Comparison of ENCODE assay signal across 11 cellular contexts in the genomic region with DNA sequence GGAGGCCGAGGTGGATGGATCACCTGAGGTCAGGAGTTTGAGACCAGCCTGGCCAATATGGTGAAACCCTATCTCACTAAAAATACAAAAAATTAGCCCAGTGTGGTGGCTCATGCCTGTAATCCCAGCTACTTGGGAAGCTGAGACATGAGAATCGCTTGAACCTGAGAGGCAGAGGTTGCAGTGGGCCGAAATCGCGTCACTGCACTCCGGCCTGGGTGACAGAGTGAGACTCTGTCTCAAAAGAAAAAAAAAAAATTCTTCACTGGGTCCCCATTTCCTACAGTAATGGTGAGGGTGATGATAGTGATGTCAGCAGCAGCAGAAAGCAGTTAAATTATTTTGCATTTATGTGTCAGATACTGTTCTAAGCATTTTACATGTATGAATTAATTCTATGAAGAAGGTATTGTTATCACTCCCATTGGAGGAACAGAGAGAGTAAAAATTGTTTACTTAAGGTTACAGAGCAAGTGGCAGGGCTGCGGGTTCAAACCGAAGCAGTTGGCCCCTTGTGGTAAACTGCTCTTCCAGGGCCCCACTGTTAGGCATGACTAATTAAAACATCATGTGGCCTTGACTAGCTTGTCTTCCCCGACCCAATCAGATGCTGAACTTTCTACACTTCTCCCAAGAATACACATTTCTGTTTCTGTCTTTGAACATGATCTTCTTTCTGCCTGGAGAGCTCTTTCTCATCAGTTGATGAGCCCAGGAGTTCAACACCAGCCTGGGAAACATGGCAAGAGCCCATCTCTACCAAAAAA. TPM values are rescaled to one million over a fixed set of nuclear protein-coding genes. Genes with fewer than 3 reads are reported as not detected.
DNase-seq lines count a peak whose midpoint lies in the region; ATAC-seq, FAIRE-seq and TF ChIP-seq lines count a peak whose summit lies in the region.
"Had no signal": no experiment of that assay in that cellular context is flagged by ENCODE, and none has a peak within 500 bp of the region (broad histone marks: within the 10 kb centered on the region; RNA-seq: fewer than 3 reads in every experiment).

No MANE protein-coding gene starts in this region.

- H3K36me3 ChIP-seq in KMS-11 (ENCODE audit: insufficient read depth) (no peaks in the 10 kb centered on the region), colonic mucosa (peaks cover 24% of the 10 kb centered on the region), PC-9 (ENCODE audit: low read depth) (peaks cover 12% of the 10 kb centered on the region; the same call in 1 of the 2 replicates)

- H3K79me2 ChIP-seq in KMS-11 (ENCODE audit: insufficient read depth, low read depth) (no peaks in the 10 kb centered on the region), PC-9 (ENCODE audit: low read depth) (no peaks in the 10 kb centered on the region)

- H3K9me2 ChIP-seq in PC-9 (ENCODE audit: insufficient read depth), result no peaks in the 10 kb centered on the region

- intact Hi-C loops in colonic mucosa (cut with DNase I) (no loop called here), PC-9 (cut with micrococcal nuclease; ENCODE audit: unreplicated experiment) (no loop called here)

- H3K4me3 ChIP-seq in KMS-11 (IDR thresholded peaks at IDR 0.05; ENCODE audit: insufficient read depth, low read depth, low read length) (no peak overlapping the region), colonic mucosa (no peak overlapping the region), PC-9 (no peak overlapping the region)

- H3K27ac ChIP-seq in KMS-11, result peak overlapping the region; percentile 86
- H3K27ac ChIP-seq in colonic mucosa, result no peak overlapping the region
- H3K27ac ChIP-seq in PC-9, result no peak overlapping the region

- H3K4me1 ChIP-seq in KMS-11 (ENCODE audit: low read depth, poor library complexity, severe bottlenecking), result peaks cover 63% of the 10 kb centered on the region
- no peaks in the 10 kb centered on the region for H3K4me1 ChIP-seq in colonic mucosa
- H3K4me1 ChIP-seq in PC-9 (replicated peaks; ENCODE audit: insufficient read depth), result peaks cover 17% of the 10 kb centered on the region

- DNase-seq in GM12892 (ENCODE audit: insufficient read length) (no peak), colonic mucosa (no peak), NCI-H2171 (lab: John Stamatoyannopoulos, UW) (no peak), PC-9 (no peak), DMS79 treated with DMSO at 0.1 percent for 48 hours (lab: John Stamatoyannopoulos, UW) (no peak)
- DNase-seq in naive thymus-derived CD8-positive, alpha-beta T cell, result no peak
- DNase-seq: effector CD4-positive, alpha-beta T cell; NCI-H748 treated with DMSO at 0.1 percent for 48 hours; retina had no signal

- TF ChIP-seq POLR2A in GM12892 (IDR thresholded peaks at IDR 0.05; ENCODE audit: low read depth, low read length), result no peak

- peak overlapping the region; percentile 95 for H3K27ac Mint-ChIP-seq in activated T-helper 17 cell treated with anti-CD3 and anti-CD28 coated beads, Interleukin-2, amount 50 U/mL, for 72 hours
- H3K27ac Mint-ChIP-seq in naive thymus-derived CD8-positive, alpha-beta T cell, result peak overlapping the region; percentile 17 to 84 (median 58)

- no peaks in the 10 kb centered on the region for H3K9me3 ChIP-seq in colonic mucosa
- no peaks in the 10 kb centered on the region for H3K9me3 ChIP-seq in PC-9 (ENCODE audit: insufficient read depth, low read depth)

- H2AFZ ChIP-seq in KMS-11 (ENCODE audit: low read depth) (peak overlapping the region; percentile 38; the same call in 1 of the 2 replicates), PC-9 (no peak overlapping the region)

- ATAC-seq in activated T-helper 17 cell treated with anti-CD3 and anti-CD28 coated beads, Interleukin-2, amount 50 U/mL, for 72 hours (replicated peaks), result peak; percentile 74
- ATAC-seq in naive thymus-derived CD8-positive, alpha-beta T cell, result no peak

- no TSS peak for BruUV-seq in PC-9 (replicated peaks; lab: Mats Ljungman, UMichigan)

- H3K9me3 Mint-ChIP-seq in activated T-helper 17 cell treated with anti-CD3 and anti-CD28 coated beads, Interleukin-2, amount 50 U/mL, for 72 hours, result no peaks in the 10 kb centered on the region
- H3K9me3 Mint-ChIP-seq in naive thymus-derived CD8-positive, alpha-beta T cell, result no peaks in the 10 kb centered on the region

- H3K4me1 Mint-ChIP-seq in activated T-helper 17 cell treated with anti-CD3 and anti-CD28 coated beads, Interleukin-2, amount 50 U/mL, for 72 hours, result peaks cover 43% of the 10 kb centered on the region
- peaks cover 14 to 38% (median 33%) of the 10 kb centered on the region in 4 donors for H3K4me1 Mint-ChIP-seq in naive thymus-derived CD8-positive, alpha-beta T cell

- H3K36me3 Mint-ChIP-seq in activated T-helper 17 cell treated with anti-CD3 and anti-CD28 coated beads, Interleukin-2, amount 50 U/mL, for 72 hours (ENCODE audit: low read depth), result peaks cover 96% of the 10 kb centered on the region
- H3K36me3 Mint-ChIP-seq in naive thymus-derived CD8-positive, alpha-beta T cell, result peaks cover 0 to 84% (median 19%) of the 10 kb centered on the region in 3 donors

- no peaks in the 10 kb centered on the region for H3K27me3 Mint-ChIP-seq in activated T-helper 17 cell treated with anti-CD3 and anti-CD28 coated beads, Interleukin-2, amount 50 U/mL, for 72 hours
- H3K27me3 Mint-ChIP-seq in naive thymus-derived CD8-positive, alpha-beta T cell, result no peaks in the 10 kb centered on the region

- TF ChIP-seq CTCF in KMS-11 (conservative IDR thresholded peaks at IDR 0.05; ENCODE audit: low read depth, low read length) (no peak), colonic mucosa (IDR thresholded peaks at IDR 0.05) (no peak), PC-9 (conservative IDR thresholded peaks at IDR 0.05) (no peak)

- POLR2A ChIA-PET in naive thymus-derived CD8-positive, alpha-beta T cell (lab: Charles Lee), result interaction anchor here (0.7 to 0.8 kb wide), 2 partner anchors 11 to 47 kb away, joined by 4 read pairs; no protein-coding TSS in a partner anchor
- POLR2A ChIA-PET in PC-9 (lab: Charles Lee; ENCODE audit: unreplicated experiment), result no interaction called here

- H3K27me3 ChIP-seq in KMS-11 (ENCODE audit: insufficient read depth, low read depth), result no peaks in the 10 kb centered on the region
- H3K27me3 ChIP-seq in colonic mucosa, result no peaks in the 10 kb centered on the region
- no peaks in the 10 kb centered on the region for H3K27me3 ChIP-seq in PC-9 (ENCODE audit: insufficient read depth, low read depth)

- H4K20me1 ChIP-seq in KMS-11 (ENCODE audit: insufficient read depth) (no peaks in the 10 kb centered on the region), PC-9 (ENCODE audit: insufficient read depth) (no peaks in the 10 kb centered on the region)

- H3K4me3 Mint-ChIP-seq in activated T-helper 17 cell treated with anti-CD3 and anti-CD28 coated beads, Interleukin-2, amount 50 U/mL, for 72 hours, result peak overlapping the region; percentile 75
- peak overlapping the region in 1 of 10 donors; percentile 7 for H3K4me3 Mint-ChIP-seq in naive thymus-derived CD8-positive, alpha-beta T cell

- peak overlapping the region; percentile 77 for H3K4me2 ChIP-seq in KMS-11
- no peak overlapping the region for H3K4me2 ChIP-seq in PC-9

- FAIRE-seq in GM12892 (lab: Jason Lieb, UNC), result peak; percentile 65

- peaks cover 11% of the 10 kb centered on the region for H3F3A ChIP-seq in PC-9 (ENCODE audit: insufficient read depth, low read depth)

- CTCF ChIA-PET in PC-9 (lab: Charles Lee), result interaction anchor here (0.6 kb wide), 1 partner anchor 225 kb away, joined by 5 read pairs; no protein-coding TSS in a partner anchor

- H3K9ac ChIP-seq in KMS-11 (peak overlapping the region; percentile 44), colonic mucosa (ENCODE audit: low read depth in 2 of 2, low read length in 2 of 2) (no peak overlapping the region)

RNA-seq across cellular contexts. Expression of gene STAT3, which starts 45.8 kb away (rescaled TPM):
- 66.7 TPM for polyA plus RNA-seq in GM12892 (2012; ENCODE audit: missing spikeins)
- total RNA-seq in activated T-helper 17 cell treated with anti-CD3 and anti-CD28 coated beads, Interleukin-2, amount 50 U/mL, for 72 hours, result 100 to 1,000 TPM; 179 to 429 TPM
- total RNA-seq in naive thymus-derived CD8-positive, alpha-beta T cell, result 100 to 1,000 TPM; 130 to 135 TPM
- polyA plus RNA-seq in naive thymus-derived CD8-positive, alpha-beta T cell, result 100 to 1,000 TPM; 129 to 154 (median 153) TPM
- 100 to 1,000 TPM; 137 to 216 TPM for total RNA-seq in colonic mucosa
- total RNA-seq in PC-9 (2021), result 65.2 and 74.6 TPM in 2 replicates

RNA-seq across cellular contexts. Expression of gene STAT5A, which starts 54.1 kb away (rescaled TPM):
- 48.4 TPM for polyA plus RNA-seq in GM12892 (2012; ENCODE audit: missing spikeins)
- 100 to 1,000 TPM; 133 to 305 TPM for total RNA-seq in activated T-helper 17 cell treated with anti-CD3 and anti-CD28 coated beads, Interleukin-2, amount 50 U/mL, for 72 hours
- 100 to 1,000 TPM; 117 to 122 TPM for total RNA-seq in naive thymus-derived CD8-positive, alpha-beta T cell
- 100 to 1,000 TPM in 1 of 3 donors, 10 to 100 TPM in 2; 59.6 to 115 (median 89.1) TPM for polyA plus RNA-seq in naive thymus-derived CD8-positive, alpha-beta T cell
- 10 to 100 TPM; 22.0 to 22.4 TPM for total RNA-seq in colonic mucosa
- 3.4 and 12.1 TPM in 2 replicates for total RNA-seq in PC-9 (2021)
